Comparison of ENCODE assay signal across 7 cellular contexts in the genomic region with DNA sequence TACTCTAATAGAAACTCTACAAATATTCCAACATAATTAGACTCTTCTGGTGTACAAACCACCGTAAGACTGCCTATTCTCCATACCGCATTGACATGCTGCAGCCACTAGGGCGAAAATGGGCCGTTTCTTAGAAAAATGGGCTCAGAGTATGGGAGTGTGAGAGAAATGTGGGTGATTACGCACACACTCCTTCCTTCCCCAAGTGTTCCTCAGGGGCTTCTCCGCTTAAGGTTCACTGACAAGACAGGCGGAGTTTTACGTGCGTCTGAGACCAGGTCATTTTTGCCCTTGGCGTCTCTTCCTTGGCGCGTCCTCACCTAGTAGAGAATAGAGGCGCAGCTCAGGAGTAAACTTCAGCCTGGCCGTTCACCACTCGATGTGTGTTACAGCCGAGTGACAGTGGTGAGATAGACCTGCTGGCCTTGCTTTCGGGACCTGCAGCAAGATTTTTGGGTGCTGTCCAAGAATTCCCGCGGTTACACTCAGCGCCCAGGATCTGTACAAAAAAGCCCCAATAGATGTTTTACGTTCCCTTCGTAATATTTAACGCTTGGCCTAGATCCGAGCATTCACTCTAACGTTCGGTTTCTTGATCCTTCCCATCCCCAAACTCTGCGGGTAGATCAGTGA. TPM values are rescaled to one million over a fixed set of nuclear protein-coding genes. Genes with fewer than 3 reads are reported as not detected.
DNase-seq lines count a peak whose midpoint lies in the region; ATAC-seq and TF ChIP-seq lines count a peak whose summit lies in the region.

No MANE protein-coding gene starts in this region.

- TF ChIP-seq CTCF in GM10266 (IDR thresholded peaks at IDR 0.05; ENCODE audit: control insufficient read depth, insufficient read depth, low read depth, missing control alignments) (peak; percentile 40), fibroblast of lung (conservative IDR thresholded peaks at IDR 0.05 in 1 of 2, IDR thresholded peaks at IDR 0.05 in 1 of 2; ENCODE audit: low read depth in 1 of 2, low read length in 2 of 2) (peak; percentile 47 to 51), neural progenitor cell (IDR thresholded peaks at IDR 0.05) (peak; percentile 73)

- H3K9me3 ChIP-seq in NT2/D1 (ENCODE audit: insufficient read depth, low read length) (peaks cover 10% of the 10 kb centered on the region), fibroblast of lung (ENCODE audit: control insufficient read depth, insufficient read depth, low read depth, low read length) (no peaks in the 10 kb centered on the region), neural progenitor cell (ENCODE audit: low read depth) (no peaks in the 10 kb centered on the region)

- no peak overlapping the region for H3K27ac ChIP-seq in fibroblast of lung (ENCODE audit: insufficient read depth, low read length)
- H3K27ac ChIP-seq in neural progenitor cell, result no peak overlapping the region

- H3K27me3 ChIP-seq in NT2/D1 (ENCODE audit: insufficient read depth, insufficient read length) (peaks cover 65% of the 10 kb centered on the region), fibroblast of lung (ENCODE audit: control insufficient read depth, insufficient read depth, low read length) (peaks cover 23% of the 10 kb centered on the region), neural progenitor cell (peaks cover 74% of the 10 kb centered on the region)

- H4K20me1 ChIP-seq in fibroblast of lung (ENCODE audit: control insufficient read depth, extremely low read depth, insufficient read depth, low read length), result no peaks in the 10 kb centered on the region
- no peaks in the 10 kb centered on the region for H4K20me1 ChIP-seq in neural progenitor cell (ENCODE audit: low read depth)

- H3F3A ChIP-seq in neural progenitor cell (ENCODE audit: low read depth), result peaks cover 3% of the 10 kb centered on the region

- no peaks in the 10 kb centered on the region for H3K36me3 Mint-ChIP-seq in neural progenitor cell

- H3K27ac Mint-ChIP-seq in neural progenitor cell, result no peak overlapping the region

- H3K79me2 ChIP-seq in fibroblast of lung (ENCODE audit: control insufficient read depth, insufficient read depth, low read length) (no peaks in the 10 kb centered on the region), neural progenitor cell (ENCODE audit: low read depth) (no peaks in the 10 kb centered on the region)

- peak overlapping the region; percentile 83 for H3K4me3 Mint-ChIP-seq in neural progenitor cell

- H3K4me1 Mint-ChIP-seq in neural progenitor cell, result peaks cover 11% of the 10 kb centered on the region

- peak overlapping the region; percentile 24 for H3K4me3 ChIP-seq in NT2/D1 (ENCODE audit: insufficient read length, low read depth)
- H3K4me3 ChIP-seq in fibroblast of lung (replicated peaks in 1 of 4; ENCODE audit: control extremely low read depth in 1 of 4, insufficient read depth in 1 of 4, low read depth in 3 of 4, low read length in 4 of 4), result peak overlapping the region in 3 of 4 experiments; percentile 1 to 54 (median 31)
- peak overlapping the region; percentile 65 for H3K4me3 ChIP-seq in neural progenitor cell

- peaks cover 6% of the 10 kb centered on the region for H3K9me3 Mint-ChIP-seq in neural progenitor cell

- H2AFZ ChIP-seq in fibroblast of lung (ENCODE audit: low read length) (no peak overlapping the region), neural progenitor cell (replicated peaks) (peak overlapping the region; percentile 96)

- H3K4me1 ChIP-seq in NT2/D1 (ENCODE audit: insufficient read depth, insufficient read length) (peaks cover 3% of the 10 kb centered on the region), fibroblast of lung (ENCODE audit: control insufficient read depth, extremely low read depth, insufficient read depth, low read length) (no peaks in the 10 kb centered on the region), neural progenitor cell (peaks cover 16% of the 10 kb centered on the region)

- DNase-seq in GM10266 (ENCODE audit: extremely low spot score) (peak; percentile 55), NT2/D1 (ENCODE audit: low read depth, low spot score) (no peak), fibroblast of lung (ENCODE audit: low read depth in 2 of 2) (peak; percentile 26 to 51), neural progenitor cell (ENCODE audit: low spot score) (peak; percentile 58), SIG-M5 (lab: John Stamatoyannopoulos, UW) (no peak)
- no peak for DNase-seq in NK-92 treated with Interleukin-12 subunit alpha and Interleukin-12 subunit beta, amount 100 ng/mL, for 24 hours (lab: John Stamatoyannopoulos, UW)

- H3K4me2 ChIP-seq in fibroblast of lung (ENCODE audit: extremely low read depth, insufficient read depth, low read length), result peak overlapping the region; percentile 75
- H3K4me2 ChIP-seq in neural progenitor cell, result peak overlapping the region; percentile 99

- peak; percentile 34 for ATAC-seq in GM21529 (IDR thresholded peaks at IDR 0.05; ENCODE audit: unreplicated experiment)

- peak overlapping the region; percentile 18 for H3K9ac ChIP-seq in NT2/D1 (ENCODE audit: insufficient read length, low read depth)
- no peak overlapping the region for H3K9ac ChIP-seq in fibroblast of lung (ENCODE audit: insufficient read depth, low read length)
- H3K9ac ChIP-seq in neural progenitor cell, result no peak overlapping the region

- H3K36me3 ChIP-seq in NT2/D1 (ENCODE audit: insufficient read depth, insufficient read length, low read length) (no peaks in the 10 kb centered on the region), fibroblast of lung (ENCODE audit: control insufficient read depth, insufficient read depth, low read length) (no peaks in the 10 kb centered on the region), neural progenitor cell (no peaks in the 10 kb centered on the region)

- H3K27me3 Mint-ChIP-seq in neural progenitor cell (ENCODE audit: insufficient read depth, low read depth), result peaks cover 29% of the 10 kb centered on the region

RNA-seq across cellular contexts. Expression of gene NTRK2, which starts 1.8 kb away (rescaled TPM):
- total RNA-seq in fibroblast of lung (0.26 and 0.66 TPM in 2 replicates), neural progenitor cell (ENCODE audit: low replicate concordance) (0.02 and 0.03 TPM in 2 replicates)
- 0.70 and 1.1 TPM in 2 replicates for polyA plus RNA-seq in fibroblast of lung
- 0.25 and 0.45 TPM in 2 replicates for polyA plus RNA-seq in fibroblast of lung (2012)
- 0.75 and 1.1 TPM in 2 replicates for polyA minus RNA-seq in fibroblast of lung (ENCODE audit: low replicate concordance)

Comparison
In these comparisons a context has a peak if more than half of its experiments do, and no peak if none do; other contexts are left out.
1. DNase-seq: peak in GM10266 (single experiment), fibroblast of lung (2 of 2) and neural progenitor cell (single experiment); none in NT2/D1 (single experiment), NK-92 treated with Interleukin-12 subunit alpha and Interleukin-12 subunit beta, amount 100 ng/mL, for 24 hours (single experiment) and SIG-M5 (single experiment).
2. Peak in every context shown above with its lines, with median percentiles within 50 percentile points of each other: CTCF ChIP-seq and H3K4me3 ChIP-seq.